ENCODE assay signal across 8 cellular contexts in the genomic region with DNA sequence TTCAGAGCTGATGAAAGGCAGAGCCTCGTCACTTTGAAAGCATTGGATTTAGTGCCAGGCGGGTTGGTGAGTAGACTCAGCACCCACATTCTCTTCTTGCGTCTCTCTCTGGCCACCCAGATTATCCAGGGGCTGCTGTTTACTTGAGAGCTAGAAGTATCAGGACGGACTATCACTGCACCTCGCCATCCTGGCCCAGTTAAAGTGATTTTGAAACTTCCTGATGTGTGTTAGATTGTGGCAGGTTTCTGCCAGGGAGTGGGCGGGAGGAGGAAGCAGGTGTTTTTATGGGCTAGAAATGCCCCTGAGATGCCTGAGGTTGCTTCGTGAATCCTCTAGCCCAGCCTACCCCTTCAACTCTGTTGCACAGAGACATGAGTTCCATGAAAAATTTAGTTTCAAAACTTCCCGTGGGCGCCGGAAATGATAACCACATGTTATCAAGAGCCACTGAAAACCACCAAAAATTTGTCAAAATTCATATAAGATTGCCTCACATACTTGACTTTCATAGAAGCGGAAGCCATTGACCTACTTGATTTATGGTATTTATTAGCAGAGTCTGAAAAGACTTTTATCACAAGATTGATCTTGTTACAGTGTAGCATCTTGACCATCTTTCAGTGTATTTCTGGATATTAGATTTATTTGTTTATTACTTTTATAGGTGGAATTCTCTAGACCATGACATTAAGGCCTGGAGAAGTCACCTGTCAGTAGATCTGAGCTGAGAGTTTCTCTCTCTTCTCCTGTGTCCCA.
DNase-seq lines count a peak whose midpoint lies in the region; ATAC-seq, FAIRE-seq and TF ChIP-seq lines count a peak whose summit lies in the region.

No MANE protein-coding gene starts in this region.

- H4K20me1 ChIP-seq in K562 (replicated peaks; ENCODE audit: control insufficient read depth, insufficient read depth, low read length), result no peaks in the 10 kb centered on the region

- H3K27me3 ChIP-seq in K562 (ENCODE audit: control insufficient read depth in 2 of 2, insufficient read depth in 2 of 2, low read length in 2 of 2), result no peaks in the 10 kb centered on the region

- H3K4me2 ChIP-seq in K562 (ENCODE audit: insufficient read depth, low read length), result no peak overlapping the region

- H3K4me3 Mint-ChIP-seq in T-cell, result peak overlapping the region; percentile 47 to 77 (median 50)

- DNase-seq in T-cell, result peak; percentile 23 to 72 (median 50)
- no peak for DNase-seq in K562 (ENCODE audit: extremely low read depth in 1 of 4, low spot score in 3 of 4)
- peak; percentile 78 for DNase-seq in stimulated activated CD4-positive, alpha-beta T cell treated with anti-CD3 and anti-CD28 coated beads, Interleukin-4, amount 100 ng/mL, for 24 hours
- no peak for DNase-seq in SKM-1 (lab: John Stamatoyannopoulos, UW; ENCODE audit: unreplicated experiment)
- no peak for DNase-seq in HuH-7.5 (ENCODE audit: low spot score)
- DNase-seq in ACHN, result no peak
- DNase-seq in SIG-M5 (lab: John Stamatoyannopoulos, UW), result no peak

- TF ChIP-seq CTCF in K562 (IDR thresholded peaks at IDR 0.05 in 2 of 3, conservative IDR thresholded peaks at IDR 0.05 in 1 of 3; ENCODE audit: insufficient read depth in 2 of 3, low read depth in 1 of 3, low read length in 3 of 3), result no peak

- FAIRE-seq in K562 (lab: Jason Lieb, UNC), result no peak

- no peak overlapping the region for H3K27ac ChIP-seq in K562 (ENCODE audit: extremely low read depth, low read depth, low read length)

- H3K4me1 ChIP-seq in K562 (replicated peaks in 1 of 2; ENCODE audit: control insufficient read depth in 2 of 2, insufficient read depth in 2 of 2, low read length in 2 of 2), result peaks cover 0 to 5% of the 10 kb centered on the region in 2 experiments; a peak in 2 of 5 replicates

- no peak overlapping the region for H3K9ac ChIP-seq in K562 (ENCODE audit: insufficient read depth in 1 of 2, low read depth in 2 of 2, low read length in 2 of 2)

- no peaks in the 10 kb centered on the region for H3K9me3 ChIP-seq in K562 (replicated peaks; ENCODE audit: control insufficient read depth, insufficient read depth, low read depth, low read length)

- ATAC-seq in GM18868 (IDR thresholded peaks at IDR 0.05; ENCODE audit: unreplicated experiment) (peak; percentile 36), T-cell (replicated peaks in 1 of 4) (peak; percentile 36 to 68 (median 54)), K562 (no peak)

- POLR2A ChIA-PET in T-cell (lab: Charles Lee), result interaction anchor here in 1 of 2 donors (0.6 to 0.7 kb wide), 2 partner anchors 469 to 673 kb away, joined by 3 to 5 read pairs; partner anchors contain the start of gene ZFYVE26
- POLR2A ChIA-PET in K562 (lab: Yijun Ruan, JAX), result no interaction called here

- CTCF ChIA-PET in T-cell (lab: Charles Lee), result interaction anchor here in 1 of 2 donors (0.5 to 1.0 kb wide), 2 partner anchors 398 to 558 kb away, joined by 3 read pairs; no protein-coding TSS in a partner anchor
- CTCF ChIA-PET in K562 (lab: Yijun Ruan, JAX; ENCODE audit: low intra/inter-chr PET ratio), result no interaction called here

- H3K79me2 ChIP-seq in K562 (ENCODE audit: control insufficient read depth, insufficient read depth, low read length), result no peaks in the 10 kb centered on the region

- 66% methylated on average over 9 of the region's 11 CpGs for WGBS in K562 (ENCODE audit: insufficient coverage, low coverage, missing lambda C conversion rate)

- no peak for TF ChIP-seq EP300 in K562 (IDR thresholded peaks at IDR 0.05; ENCODE audit: low read length)

- no peaks in the 10 kb centered on the region for H3K9me1 ChIP-seq in K562 (ENCODE audit: control insufficient read depth, insufficient read depth, low read length)

- H3K36me3 Mint-ChIP-seq in T-cell, result no peaks in the 10 kb centered on the region

- in situ Hi-C loops in K562 (cut with MboI) (no loop called here), ACHN (cut with HindIII; ENCODE audit: low pct_ligation_motif_present, low pct_unique_long_range_greater_than_20kb, low sequenced_read_pairs) (no loop called here)

- no peak for TF ChIP-seq RAD21 in K562 (CRISPR knock-in tag; conservative IDR thresholded peaks at IDR 0.05 in 1 of 2, IDR thresholded peaks at IDR 0.05 in 1 of 2)

- no peak for TF ChIP-seq POLR2A in K562 (conservative IDR thresholded peaks at IDR 0.05)

- intact Hi-C loops in K562 (cut with micrococcal nuclease), result no loop called here

- H3K9me3 Mint-ChIP-seq in T-cell, result peaks cover 0 to 4% (median 0%) of the 10 kb centered on the region in 3 donors

- no peak overlapping the region for H3K4me3 ChIP-seq in K562

- peak overlapping the region; percentile 99 for H3K27ac Mint-ChIP-seq in T-cell

- BruUV-seq in K562 (replicated peaks; lab: Mats Ljungman, UMichigan), result no TSS peak

- no peak overlapping the region for H2AFZ ChIP-seq in K562 (ENCODE audit: low read depth, low read length)

- H3K4me1 Mint-ChIP-seq in T-cell, result peaks cover 67 to 79% (median 79%) of the 10 kb centered on the region in 3 donors

- H3K27me3 Mint-ChIP-seq in T-cell, result no peaks in the 10 kb centered on the region

- H3K36me3 ChIP-seq in K562 (ENCODE audit: control insufficient read depth, insufficient read depth, low read length), result no peaks in the 10 kb centered on the region

TF ChIP-seq in K562, 482 proteins besides CTCF, POLR2A, EP300 and RAD21:
- 0 out of 2 replicates have a peak, but pooled peaks have one; percentile 19 for TF ChIP-seq GABPA (tag; conservative IDR thresholded peaks at IDR 0.05; ENCODE audit: low read depth)
- TF ChIP-seq TBP (optimal IDR thresholded peaks at IDR 0.05; ENCODE audit: low read depth, low read length), result no peak
- TF ChIP-seq ZBTB9 (CRISPR knock-in tag; IDR thresholded peaks at IDR 0.05), result 0 out of 2 replicates have a peak, but pooled peaks have one; percentile 30
TF ChIP-seq in K562: peak in this region for 2.

Comparison
In these comparisons a context has a peak if more than half of its experiments do, and no peak if none do; other contexts are left out.
1. DNase-seq: peak in T-cell (34 of 34) and stimulated activated CD4-positive, alpha-beta T cell treated with anti-CD3 and anti-CD28 coated beads, Interleukin-4, amount 100 ng/mL, for 24 hours (single experiment); none in K562 (0 of 4), SKM-1 (single experiment), HuH-7.5 (single experiment), ACHN (single experiment) and SIG-M5 (single experiment).